32 cellular contexts compared by ENCODE assay signal in the genomic region with DNA sequence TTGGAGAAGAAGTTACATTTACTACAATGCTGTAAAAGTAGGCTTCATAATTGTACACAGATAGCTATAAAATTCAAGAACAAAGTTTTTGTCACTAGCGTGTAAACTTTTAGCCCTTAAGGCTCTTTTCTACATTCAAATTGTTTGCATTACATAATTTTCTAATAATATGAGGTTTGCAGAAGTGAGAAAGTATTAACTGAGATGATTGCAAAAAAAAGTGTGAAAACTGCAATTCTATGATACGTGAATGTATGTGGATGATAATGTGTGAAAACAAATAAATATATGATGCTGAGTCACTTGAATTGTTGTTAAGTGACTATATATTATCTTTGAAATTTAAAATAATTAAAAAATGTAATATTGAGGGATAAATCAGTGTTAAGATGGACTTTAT.
"Had no signal": no experiment of that assay in that cellular context is flagged by ENCODE, and none has a peak within 500 bp of the region (broad histone marks: within the 10 kb centered on the region; RNA-seq: fewer than 3 reads in every experiment).

No MANE protein-coding gene starts in this region.

- H3K9me3 ChIP-seq: adrenal gland, body of pancreas, breast epithelium had no signal

- H3K27me3 ChIP-seq: adrenal gland, body of pancreas, brain microvascular endothelial cell, breast epithelium had no signal

- H3K4me3 ChIP-seq: adrenal gland, body of pancreas, breast epithelium had no signal

- DNase-seq: activated B cell treated with CpG ODN at 0.5 μM for 24 hours; activated CD4-positive, alpha-beta memory T cell treated with anti-CD3 and anti-CD28 coated beads for 36 hours; activated CD4-positive, alpha-beta T cell treated with anti-CD3 and anti-CD28 coated beads for 4 hours; activated CD4-positive, alpha-beta T cell treated with anti-CD3 and anti-CD28 coated beads, Interleukin-2, amount 10 ng/mL, durations not matched to agents 24 days and 14 days; activated CD4-positive, alpha-beta T cell treated with anti-CD3 and anti-CD28 coated beads, Interleukin-2, amount 50 U/mL, for 1 hour; activated CD4-positive, alpha-beta T cell treated with anti-CD3 and anti-CD28 coated beads, Interleukin-2, amount 50 U/mL, for 4 hours; activated CD4-positive, CD25-positive, alpha-beta regulatory T cell treated with anti-CD3 and anti-CD28 coated beads, Interleukin-2, amount 50 U/mL, for 72 hours; activated CD8-positive, alpha-beta memory T cell treated with anti-CD3 and anti-CD28 coated beads, Interleukin-2, amount 50 U/mL, for 4 hours; activated CD8-positive, alpha-beta T cell treated with anti-CD3 and anti-CD28 coated beads for 36 hours; activated effector memory CD4-positive, alpha-beta T cell treated with anti-CD3 and anti-CD28 coated beads, Interleukin-2, amount 50 U/mL, for 16 hours; activated gamma-delta T cell treated with Interleukin-2 at 50 U/mL for 16 hours; activated naive CD4-positive, alpha-beta T cell; activated naive CD4-positive, alpha-beta T cell treated with anti-CD3 and anti-CD28 coated beads for 36 hours; activated naive CD4-positive, alpha-beta T cell treated with anti-CD3 and anti-CD28 coated beads, Interleukin-2, amount 50 U/mL, for 16 hours; activated naive CD8-positive, alpha-beta T cell treated with anti-CD3 and anti-CD28 coated beads for 36 hours; activated T-cell treated with anti-CD3 and anti-CD28 coated beads for 4 hours; activated T-cell treated with anti-CD3 and anti-CD28 coated beads, Interleukin-2, amount 50 U/mL, for 1 hour; activated T-cell treated with anti-CD3 and anti-CD28 coated beads, Interleukin-2, amount 50 U/mL, for 4 hours; activated T-cell treated with anti-CD3 and anti-CD28 coated beads, Interleukin-2, amount 50 U/mL, for 72 hours; adrenal gland; amniotic stem cell; aorta; body of pancreas; brain microvascular endothelial cell; central memory CD4-positive, alpha-beta T cell; T-helper 2 cell; T-helper 9 cell had no signal

- ATAC-seq: activated CD8-positive, alpha-beta T cell treated with anti-CD3 and anti-CD28 coated beads for 36 hours; activated naive CD4-positive, alpha-beta T cell treated with anti-CD3 and anti-CD28 coated beads, Interleukin-2, amount 50 U/mL, for 72 hours; activated T-cell treated with anti-CD3 and anti-CD28 coated beads, Interleukin-2, amount 50 U/mL, for 4 hours; activated T-cell treated with anti-CD3 and anti-CD28 coated beads, Interleukin-2, amount 50 U/mL, for 72 hours; activated T-helper 17 cell treated with anti-CD3 and anti-CD28 coated beads, Interleukin-2, amount 50 U/mL, for 72 hours; body of pancreas had no signal

- H3K36me3 ChIP-seq: adrenal gland, brain microvascular endothelial cell, breast epithelium had no signal

- H3K4me1 ChIP-seq: adrenal gland, body of pancreas, breast epithelium had no signal

- H3K27ac ChIP-seq: adrenal gland, body of pancreas, brain microvascular endothelial cell, breast epithelium, VCaP had no signal

- FAIRE-seq: astrocyte had no signal
